In the genomic region with DNA sequence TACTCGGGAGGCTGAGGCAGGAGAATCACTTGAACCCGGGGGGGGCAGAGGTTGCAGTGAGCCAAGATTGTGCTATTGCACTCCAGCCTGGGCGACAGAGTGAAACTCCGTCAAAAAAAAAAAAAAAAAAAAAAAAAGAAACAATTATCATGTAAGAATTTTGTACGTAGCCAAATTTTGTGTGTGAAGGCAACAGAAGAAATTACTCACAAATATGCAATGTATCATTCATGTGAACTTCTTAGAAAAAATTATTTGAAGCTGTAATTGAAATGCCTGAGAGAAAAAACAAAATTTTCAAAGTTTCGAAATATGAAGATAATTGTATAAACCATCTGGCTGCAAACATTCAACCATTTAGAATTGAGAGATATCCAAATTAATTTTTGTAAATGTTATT, we compare ENCODE assay signal across 20 cellular contexts.
"Had no signal": no experiment of that assay in that cellular context is flagged by ENCODE, and none has a peak within 500 bp of the region (broad histone marks: within the 10 kb centered on the region; RNA-seq: fewer than 3 reads in every experiment).

No MANE protein-coding gene starts in this region.

- H3K27me3 ChIP-seq: body of pancreas, heart left ventricle, neural progenitor cell, ovary, transverse colon, vagina had no signal

- DNase-seq: activated CD4-positive, alpha-beta T cell treated with anti-CD3 and anti-CD28 coated beads for 36 hours; activated CD8-positive, alpha-beta T cell treated with anti-CD3 and anti-CD28 coated beads for 36 hours; activated effector memory CD4-positive, alpha-beta T cell treated with anti-CD3 and anti-CD28 coated beads, Interleukin-2, amount 50 U/mL, for 16 hours; activated T-cell treated with anti-CD3 and anti-CD28 coated beads, Interleukin-2, amount 50 U/mL, for 48 hours; amygdala; body of pancreas; central memory CD4-positive, alpha-beta T cell; effector CD8-positive, alpha-beta T cell; heart left ventricle; immature natural killer cell; left colon; ovary; stimulated activated CD4-positive, alpha-beta T cell treated with anti-CD3 and anti-CD28 coated beads, Interleukin-2, amount 100 ng/mL, for 48 hours; stimulated activated naive CD4-positive, alpha-beta T cell; substantia nigra; T-helper 17 cell; transverse colon had no signal

- H3K4me1 Mint-ChIP-seq: activated CD4-positive, alpha-beta T cell treated with anti-CD3 and anti-CD28 coated beads for 36 hours; immature natural killer cell had no signal

- H3K4me3 Mint-ChIP-seq: activated CD4-positive, alpha-beta T cell treated with anti-CD3 and anti-CD28 coated beads for 36 hours; activated CD8-positive, alpha-beta T cell treated with anti-CD3 and anti-CD28 coated beads for 36 hours; activated naive CD8-positive, alpha-beta T cell; immature natural killer cell; neural progenitor cell; T-helper 17 cell had no signal

- H3K9ac ChIP-seq: neural progenitor cell had no signal

- H3K36me3 Mint-ChIP-seq: activated naive CD8-positive, alpha-beta T cell; immature natural killer cell; neural progenitor cell had no signal

- H2AFZ ChIP-seq: neural progenitor cell had no signal

- H3K4me3 ChIP-seq: body of pancreas, neural progenitor cell, ovary, transverse colon, vagina had no signal

- H3K36me3 ChIP-seq: heart left ventricle, neural progenitor cell, ovary, transverse colon, vagina had no signal

- H3K9me3 ChIP-seq: body of pancreas, ovary, transverse colon, vagina had no signal

- ATAC-seq: activated CD4-positive, alpha-beta T cell treated with anti-CD3 and anti-CD28 coated beads for 36 hours; activated CD8-positive, alpha-beta T cell treated with anti-CD3 and anti-CD28 coated beads for 36 hours; body of pancreas; heart left ventricle; left colon; T-helper 17 cell had no signal

- H3K4me2 ChIP-seq: neural progenitor cell had no signal

- H3K27ac ChIP-seq: body of pancreas, heart left ventricle, neural progenitor cell, ovary, transverse colon, vagina had no signal

- H3K9me3 Mint-ChIP-seq: activated CD8-positive, alpha-beta T cell treated with anti-CD3 and anti-CD28 coated beads for 36 hours; immature natural killer cell; neural progenitor cell had no signal

- H3K27ac Mint-ChIP-seq: activated CD4-positive, alpha-beta T cell treated with anti-CD3 and anti-CD28 coated beads for 36 hours; activated CD8-positive, alpha-beta T cell treated with anti-CD3 and anti-CD28 coated beads for 36 hours; activated naive CD8-positive, alpha-beta T cell; immature natural killer cell; neural progenitor cell; T-helper 17 cell had no signal

- H3K4me1 ChIP-seq: heart left ventricle, vagina had no signal
